In genomic region chrY:24615412-24615811, GRCh38 we compare ENCODE assay signal across 10 cellular contexts. TPM values are rescaled to one million over a fixed set of nuclear protein-coding genes. Genes with fewer than 3 reads are reported as not detected.
"Had no signal": no experiment of that assay in that cellular context is flagged by ENCODE, and none has a peak within 500 bp of the region (broad histone marks: within the 10 kb centered on the region; RNA-seq: fewer than 3 reads in every experiment).

No MANE protein-coding gene starts in this region.

RNA-seq across cellular contexts. Expression of gene BPY2B, which starts 2.4 kb away (rescaled TPM):
- total RNA-seq: OCI-LY7, PC-3, PC-9, Peyer's patch, Right ventricle myocardium inferior, Right ventricle myocardium superior, RPMI7951, SJCRH30, SJSA1, SK-MEL-5 had no signal
